8 cellular contexts compared by ENCODE assay signal in the genomic region with DNA sequence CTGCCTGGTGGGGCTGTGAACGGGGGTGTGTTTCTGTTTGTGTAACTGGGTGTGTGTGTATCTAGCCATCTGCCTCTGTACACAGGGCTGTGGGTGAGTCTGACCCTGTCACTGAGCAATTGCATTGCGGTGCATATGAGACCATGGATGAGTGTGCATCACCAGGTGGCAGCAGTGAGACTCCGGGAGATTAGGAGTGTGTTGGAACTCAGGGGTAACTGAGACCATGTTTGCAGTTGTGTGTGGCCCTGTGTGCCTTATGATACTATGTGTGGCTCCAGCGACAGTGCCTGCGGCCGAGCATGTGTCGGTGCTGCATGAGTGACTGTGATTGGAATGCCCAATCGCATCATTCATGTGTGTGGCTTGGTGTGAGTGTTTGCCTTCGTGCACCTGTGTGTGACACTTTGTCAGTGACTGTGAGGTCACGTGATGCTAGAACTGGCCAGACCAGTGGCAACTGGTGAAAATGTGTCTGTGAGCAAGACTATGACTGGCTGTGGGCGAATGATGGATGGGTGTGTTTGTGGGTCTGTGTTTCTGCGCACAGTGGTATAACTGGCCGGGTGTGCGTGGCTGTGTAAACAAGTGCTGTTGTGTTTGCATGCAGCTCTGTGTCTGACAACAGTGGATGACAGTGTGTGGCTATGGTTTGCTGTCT. TPM values are rescaled to one million over a fixed set of nuclear protein-coding genes. Genes with fewer than 3 reads are reported as not detected.
A peak's percentile ranks its signal among the peaks of the same experiment; 100 is the strongest.
DNase-seq lines count a peak whose midpoint lies in the region; ATAC-seq and TF ChIP-seq lines count a peak whose summit lies in the region.

No MANE protein-coding gene starts in this region.

- WGBS in suprapubic skin = 53% methylated on average over 10 of the region's 14 CpGs

- H2AFZ ChIP-seq in HCT116 (ENCODE audit: low read depth, low read length, poor library complexity, severe bottlenecking) = no peak overlapping the region

- H3K27me3 Mint-ChIP-seq in activated CD8-positive, alpha-beta memory T cell treated with anti-CD3 and anti-CD28 coated beads, Interleukin-2, amount 10 ng/mL, durations not matched to agents 7 days and 5 days = no peaks in the 10 kb centered on the region

- no peaks in the 10 kb centered on the region for H3K79me2 ChIP-seq in HCT116 (ENCODE audit: insufficient read depth, low read length)

- no TSS peak for BruUV-seq in HCT116 (replicated peaks; lab: Mats Ljungman, UMichigan)

- RAD21 ChIA-PET in HCT116 (lab: Charles Lee; ENCODE audit: low non-redundant PET in 1 of 2, low total read pairs in 2 of 2, uncharacterized antibody in 2 of 2, unreplicated experiment in 2 of 2) = no interaction called here

- no peaks in the 10 kb centered on the region for H3K9me3 ChIP-seq in HCT116 (ENCODE audit: control insufficient read depth in 1 of 2, insufficient read depth in 1 of 2, low read depth in 1 of 2, low read length in 2 of 2)
- no peaks in the 10 kb centered on the region for H3K9me3 ChIP-seq in suprapubic skin

- no peak overlapping the region for H3K9ac ChIP-seq in HCT116 (ENCODE audit: low read length)

- H3K27ac ChIP-seq in HCT116 (ENCODE audit: low read depth, low read length) = no peak overlapping the region; the same call in 1 of the 2 replicates
- peak overlapping the region; percentile 66 for H3K27ac ChIP-seq in suprapubic skin

- ATAC-seq in HCT116 (peak; percentile 77), HG02938 (IDR thresholded peaks at IDR 0.05; ENCODE audit: unreplicated experiment) (no peak)
- peak; percentile 75 for ATAC-seq in activated CD8-positive, alpha-beta memory T cell treated with anti-CD3 and anti-CD28 coated beads, Interleukin-2, amount 10 ng/mL, durations not matched to agents 7 days and 5 days

- H3K4me2 ChIP-seq in HCT116 (ENCODE audit: low read length) = no peak overlapping the region

- TF ChIP-seq CTCF in HCT116 (IDR thresholded peaks at IDR 0.05 in 2 of 3, conservative IDR thresholded peaks at IDR 0.05 in 1 of 3; ENCODE audit: borderline replicate concordance in 1 of 3, insufficient read depth in 1 of 3, low read depth in 2 of 3, low read length in 2 of 3) (peak in 2 of 3 experiments; percentile 77 to 85; a peak in 4 of 6 replicates), epithelial cell of proximal tubule (conservative IDR thresholded peaks at IDR 0.05; ENCODE audit: low read depth, low read length) (peak; percentile 86), suprapubic skin (IDR thresholded peaks at IDR 0.05) (peak; percentile 45 to 59)

- H3K4me3 Mint-ChIP-seq in activated CD8-positive, alpha-beta memory T cell treated with anti-CD3 and anti-CD28 coated beads, Interleukin-2, amount 10 ng/mL, durations not matched to agents 7 days and 5 days = no peak overlapping the region

- H3K4me1 Mint-ChIP-seq in activated CD8-positive, alpha-beta memory T cell treated with anti-CD3 and anti-CD28 coated beads, Interleukin-2, amount 10 ng/mL, durations not matched to agents 7 days and 5 days = peaks cover 15% of the 10 kb centered on the region

- H4K20me1 ChIP-seq in HCT116 (ENCODE audit: insufficient read depth) = no peaks in the 10 kb centered on the region

- H3K4me3 ChIP-seq in HCT116 (replicated peaks in 1 of 2; ENCODE audit: low read depth in 1 of 2, low read length in 2 of 2) = no peak overlapping the region
- H3K4me3 ChIP-seq in epithelial cell of proximal tubule (ENCODE audit: low read depth, low read length) = no peak overlapping the region
- H3K4me3 ChIP-seq in suprapubic skin = no peak overlapping the region

- no peak for TF ChIP-seq EP300 in suprapubic skin (IDR thresholded peaks at IDR 0.05)

- H3K27ac Mint-ChIP-seq in activated CD8-positive, alpha-beta memory T cell treated with anti-CD3 and anti-CD28 coated beads, Interleukin-2, amount 10 ng/mL, durations not matched to agents 7 days and 5 days = peak overlapping the region; percentile 37

- H3K4me1 ChIP-seq in HCT116 (ENCODE audit: control insufficient read depth in 1 of 2, insufficient read depth in 2 of 2, low read length in 2 of 2) = peaks cover 0 to 24% of the 10 kb centered on the region in 2 experiments; a peak in 2 of 4 replicates
- H3K4me1 ChIP-seq in suprapubic skin = peaks cover 29% of the 10 kb centered on the region

- CTCF ChIA-PET in HCT116 (lab: Charles Lee) = interaction anchor here (1.1 to 1.6 kb wide), 3 partner anchors 30 to 149 kb away, joined by 3 to 8 read pairs (median 4); no protein-coding TSS in a partner anchor
- CTCF ChIA-PET in activated CD8-positive, alpha-beta memory T cell treated with anti-CD3 and anti-CD28 coated beads, Interleukin-2, amount 10 ng/mL, durations not matched to agents 7 days and 5 days (lab: Charles Lee) = interaction anchor here (0.6 to 2.1 kb wide), 10 partner anchors 10 to 481 kb away, joined by 3 to 25 read pairs (median 4); a partner anchor contains a TSS

- TF ChIP-seq RAD21 in HCT116 (IDR thresholded peaks at IDR 0.05; ENCODE audit: low read depth) = no peak

- intact Hi-C loops in HCT116 (cut with micrococcal nuclease) = loop anchor here (2.0 kb wide), 1 partner anchor 658 kb away; no protein-coding TSS in a partner anchor

- H3K9me2 ChIP-seq in HCT116 (ENCODE audit: insufficient read depth) = no peaks in the 10 kb centered on the region

- peaks cover 6% of the 10 kb centered on the region for H3K36me3 Mint-ChIP-seq in activated CD8-positive, alpha-beta memory T cell treated with anti-CD3 and anti-CD28 coated beads, Interleukin-2, amount 10 ng/mL, durations not matched to agents 7 days and 5 days

- H3K27me3 ChIP-seq in HCT116 (ENCODE audit: insufficient read depth, low read length) (no peaks in the 10 kb centered on the region), suprapubic skin (no peaks in the 10 kb centered on the region)

- H3K9me3 Mint-ChIP-seq in activated CD8-positive, alpha-beta memory T cell treated with anti-CD3 and anti-CD28 coated beads, Interleukin-2, amount 10 ng/mL, durations not matched to agents 7 days and 5 days (ENCODE audit: low read depth) = no peaks in the 10 kb centered on the region

- TF ChIP-seq POLR2A in HCT116 (IDR thresholded peaks at IDR 0.05; ENCODE audit: borderline replicate concordance, extremely low read depth, insufficient read depth, insufficient read length) (no peak), suprapubic skin (IDR thresholded peaks at IDR 0.05) (no peak)

- DNase-seq in EL = peak; percentile 64
- peak; percentile 54 for DNase-seq in HCT116 (ENCODE audit: low read depth, low spot score)
- peak; percentile 47 for DNase-seq in NCI-H460 (ENCODE audit: extremely low read depth, low read depth)
- peak; percentile 79 for DNase-seq in activated CD8-positive, alpha-beta memory T cell treated with anti-CD3 and anti-CD28 coated beads, Interleukin-2, amount 10 ng/mL, durations not matched to agents 7 days and 5 days
- no peak for DNase-seq in epithelial cell of proximal tubule (ENCODE audit: low read depth)
- DNase-seq in mucosa of gallbladder (ENCODE audit: low spot score) = peak; percentile 93
- DNase-seq in suprapubic skin (ENCODE audit: low spot score in 2 of 2) = no peak

- POLR2A ChIA-PET in HCT116 (lab: Charles Lee) = no interaction called here

- H3K36me3 ChIP-seq in HCT116 (ENCODE audit: control insufficient read depth in 1 of 2, insufficient read depth in 2 of 2, low read length in 2 of 2) = no peaks in the 10 kb centered on the region
- peaks cover 59% of the 10 kb centered on the region for H3K36me3 ChIP-seq in suprapubic skin

TF ChIP-seq in HCT116, 20 proteins besides CTCF, POLR2A, EP300 and RAD21 (continues in another document):
- TF ChIP-seq, protein P1, sequence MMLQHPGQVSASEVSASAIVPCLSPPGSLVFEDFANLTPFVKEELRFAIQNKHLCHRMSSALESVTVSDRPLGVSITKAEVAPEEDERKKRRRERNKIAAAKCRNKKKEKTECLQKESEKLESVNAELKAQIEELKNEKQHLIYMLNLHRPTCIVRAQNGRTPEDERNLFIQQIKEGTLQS (IDR thresholded peaks at IDR 0.05) = no peak
- TF ChIP-seq EZH2 (IDR thresholded peaks at IDR 0.05) = no peak

RNA-seq across cellular contexts. Expression of a gene that starts 14.0 kb away (rescaled TPM):
- total RNA-seq in HCT116 (2021; ENCODE audit: unreplicated experiment) (1.2 TPM), epithelial cell of proximal tubule (5.3 and 6.1 TPM in 2 replicates), mucosa of gallbladder (131 TPM), suprapubic skin (10 to 100 TPM; 13.2 to 16.7 (median 15.0) TPM)
- polyA plus RNA-seq in HCT116 (2012) = 1.3 and 1.5 TPM in 2 replicates
- total RNA-seq in NCI-H460 (2014; rRNA removed; shearing (Covaris generic)) = 1.1 and 1.7 TPM in 2 replicates
- polyA plus RNA-seq in NCI-H460 (2014; cell fraction: nucleus; rRNA removed) = 4.4 and 13.0 TPM in 2 replicates
- total RNA-seq in activated CD8-positive, alpha-beta memory T cell treated with anti-CD3 and anti-CD28 coated beads, Interleukin-2, amount 10 ng/mL, durations not matched to agents 7 days and 5 days = 10 to 100 TPM; 15.4 to 18.3 TPM

RNA-seq across cellular contexts. Expression of a gene that starts 24.9 kb away (rescaled TPM):
- total RNA-seq in HCT116 (2021; ENCODE audit: unreplicated experiment) (15.9 TPM), epithelial cell of proximal tubule (9.7 and 11.2 TPM in 2 replicates), mucosa of gallbladder (43.9 TPM), suprapubic skin (10 to 100 TPM; 32.3 to 42.2 (median 39.3) TPM)
- 15.8 TPM in 2 replicates for polyA plus RNA-seq in HCT116 (2012)
- 1.2 and 1.9 TPM in 2 replicates for total RNA-seq in NCI-H460 (2014; rRNA removed; shearing (Covaris generic))
- polyA plus RNA-seq in NCI-H460 (2014; cell fraction: nucleus; rRNA removed) = 1.5 and 5.7 TPM in 2 replicates
- total RNA-seq in activated CD8-positive, alpha-beta memory T cell treated with anti-CD3 and anti-CD28 coated beads, Interleukin-2, amount 10 ng/mL, durations not matched to agents 7 days and 5 days = 10 to 100 TPM; 12.3 to 20.6 TPM

RNA-seq across cellular contexts. Expression of a gene that starts 34.5 kb away (rescaled TPM):
- 0.61 TPM for total RNA-seq in HCT116 (2021; ENCODE audit: unreplicated experiment)
- polyA plus RNA-seq in HCT116 (2012) = 0.22 and 0.30 TPM in 2 replicates
- total RNA-seq in NCI-H460 (2014; rRNA removed; shearing (Covaris generic)) = 0.10 TPM in 1 of 2 replicates, not detected in the other
- polyA plus RNA-seq in NCI-H460 (2014; cell fraction: nucleus; rRNA removed) = 0.01 and 0.06 TPM in 2 replicates
- total RNA-seq in activated CD8-positive, alpha-beta memory T cell treated with anti-CD3 and anti-CD28 coated beads, Interleukin-2, amount 10 ng/mL, durations not matched to agents 7 days and 5 days = 1 to 10 TPM in 1 of 2 experiments, under 1 TPM in 1; 0.26 to 1.1 TPM
- total RNA-seq in epithelial cell of proximal tubule = not detected in 2 replicates
- 4.7 TPM for total RNA-seq in mucosa of gallbladder
- 1 to 10 TPM in 1 of 4 donors, under 1 TPM in 3; 0.19 to 2.1 (median 0.50) TPM for total RNA-seq in suprapubic skin

Comparison
In these comparisons a context has a peak if more than half of its experiments do, and no peak if none do; other contexts are left out.
1. DNase-seq: peak in EL (single experiment), HCT116 (single experiment), NCI-H460 (single experiment), activated CD8-positive, alpha-beta memory T cell treated with anti-CD3 and anti-CD28 coated beads, Interleukin-2, amount 10 ng/mL, durations not matched to agents 7 days and 5 days (single experiment) and mucosa of gallbladder (single experiment); none in epithelial cell of proximal tubule (single experiment) and suprapubic skin (0 of 2).
2. Peak in every context shown above with its lines, with median percentiles within 50 percentile points of each other: CTCF ChIP-seq.